In genomic region chr7:3964980-3965606, GRCh38 we compare ENCODE assay signal across 27 cellular contexts.
"Had no signal": no experiment of that assay in that cellular context is flagged by ENCODE, and none has a peak within 500 bp of the region (broad histone marks: within the 10 kb centered on the region; RNA-seq: fewer than 3 reads in every experiment).

No MANE protein-coding gene starts in this region.

- H3K27ac Mint-ChIP-seq: nephron; neural progenitor cell; progenitor cell of endocrine pancreas; stimulated activated effector memory CD8-positive, alpha-beta T cell treated with anti-CD3 and anti-CD28 coated beads, Interleukin-12 subunit alpha, Interleukin-12 subunit beta, amount 100 ng/mL, for 72 hours; stimulated activated naive CD8-positive, alpha-beta T cell treated with anti-CD3 and anti-CD28 coated beads, Interleukin-15, Interleukin-2, amounts not matched to agents 100 ng/mL and 50 ng/mL, for 24 hours had no signal

- H3K4me1 ChIP-seq: heart left ventricle, lower lobe of right lung, neural progenitor cell, right atrium auricular region, sigmoid colon, spleen, suprapubic skin, tibial artery, vagina had no signal

- H3K4me1 Mint-ChIP-seq: naive thymus-derived CD8-positive, alpha-beta T cell; neural progenitor cell; stimulated activated effector memory CD8-positive, alpha-beta T cell treated with anti-CD3 and anti-CD28 coated beads, Interleukin-12 subunit alpha, Interleukin-12 subunit beta, amount 100 ng/mL, for 72 hours had no signal

- H3K9me3 Mint-ChIP-seq: neural progenitor cell; stimulated activated effector memory CD8-positive, alpha-beta T cell treated with anti-CD3 and anti-CD28 coated beads, Interleukin-12 subunit alpha, Interleukin-12 subunit beta, amount 100 ng/mL, for 72 hours; stimulated activated naive CD8-positive, alpha-beta T cell treated with anti-CD3 and anti-CD28 coated beads, Interleukin-15, Interleukin-2, amounts not matched to agents 100 ng/mL and 50 ng/mL, for 24 hours had no signal

- H3K4me3 ChIP-seq: heart left ventricle, lower lobe of right lung, neural progenitor cell, right atrium auricular region, sigmoid colon, spleen, suprapubic skin, thoracic aorta, tibial artery, vagina had no signal

- H3K9ac ChIP-seq: neural progenitor cell had no signal

- DNase-seq: heart left ventricle; hypothalamus; islet precursor cell; left cardiac atrium; lower lobe of right lung; mammary epithelial cell; mesenchymal stem cell; naive thymus-derived CD8-positive, alpha-beta T cell; occipital lobe; sigmoid colon; small intestine; spleen; stimulated activated CD4-positive, alpha-beta T cell treated with anti-CD3 and anti-CD28 coated beads, Interleukin-4, amount 100 ng/mL, for 24 hours; stimulated activated naive CD4-positive, alpha-beta T cell; tibial artery; trophoblast cell had no signal

- H3K36me3 ChIP-seq: lower lobe of right lung, neural progenitor cell, neutrophil, right atrium auricular region, suprapubic skin, vagina had no signal

- H3K4me3 Mint-ChIP-seq: naive thymus-derived CD8-positive, alpha-beta T cell; nephron; neural progenitor cell; stimulated activated effector memory CD8-positive, alpha-beta T cell treated with anti-CD3 and anti-CD28 coated beads, Interleukin-12 subunit alpha, Interleukin-12 subunit beta, amount 100 ng/mL, for 72 hours; stimulated activated naive CD8-positive, alpha-beta T cell treated with anti-CD3 and anti-CD28 coated beads, Interleukin-15, Interleukin-2, amounts not matched to agents 100 ng/mL and 50 ng/mL, for 24 hours had no signal

- FAIRE-seq: small intestine had no signal

- H3K9me3 ChIP-seq: lower lobe of right lung, neutrophil, right atrium auricular region, sigmoid colon, suprapubic skin, thoracic aorta, tibial artery, vagina had no signal

- H2AFZ ChIP-seq: neural progenitor cell had no signal

- H3K27me3 Mint-ChIP-seq: progenitor cell of endocrine pancreas; stimulated activated naive CD8-positive, alpha-beta T cell treated with anti-CD3 and anti-CD28 coated beads, Interleukin-15, Interleukin-2, amounts not matched to agents 100 ng/mL and 50 ng/mL, for 24 hours had no signal

- H3K4me2 ChIP-seq: neural progenitor cell had no signal

- H3K36me3 Mint-ChIP-seq: naive thymus-derived CD8-positive, alpha-beta T cell; stimulated activated effector memory CD8-positive, alpha-beta T cell treated with anti-CD3 and anti-CD28 coated beads, Interleukin-12 subunit alpha, Interleukin-12 subunit beta, amount 100 ng/mL, for 72 hours had no signal

- H3K27ac ChIP-seq: heart left ventricle, lower lobe of right lung, neural progenitor cell, neutrophil, right atrium auricular region, sigmoid colon, spleen, suprapubic skin, thoracic aorta, tibial artery, vagina had no signal

- H3K27me3 ChIP-seq: heart left ventricle, neural progenitor cell, neutrophil, right atrium auricular region, sigmoid colon, spleen, suprapubic skin, tibial artery, vagina had no signal

- ATAC-seq: heart left ventricle; left cardiac atrium; left lobe of liver; lower lobe of right lung; naive thymus-derived CD8-positive, alpha-beta T cell; stimulated activated effector memory CD8-positive, alpha-beta T cell treated with anti-CD3 and anti-CD28 coated beads, Interleukin-12 subunit alpha, Interleukin-12 subunit beta, amount 100 ng/mL, for 72 hours had no signal
